Comparison of ENCODE assay signal across 18 cellular contexts in the genomic region with DNA sequence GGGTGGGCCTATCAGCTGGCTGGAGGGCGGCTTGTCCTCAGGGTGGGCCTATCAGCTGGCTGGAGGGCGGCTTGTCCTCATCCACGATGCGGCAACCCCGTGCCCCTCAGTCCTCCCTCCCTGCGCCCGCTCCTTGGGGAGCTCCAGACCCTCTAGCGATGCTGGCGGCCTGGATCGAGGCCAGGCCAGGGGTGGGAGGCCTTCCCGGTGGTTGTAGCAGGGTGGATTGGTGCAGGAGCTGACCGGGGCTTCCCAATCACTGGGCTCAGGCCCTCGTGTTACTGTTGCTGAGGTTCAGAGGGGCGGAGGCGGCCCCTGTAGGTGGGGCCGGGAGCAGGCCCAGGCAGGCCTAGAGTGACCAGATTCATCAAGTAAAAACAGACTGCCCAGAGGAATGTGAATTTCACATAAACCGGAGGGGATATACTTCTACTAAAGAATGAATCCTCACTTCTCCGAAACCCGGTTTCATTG.
DNase-seq lines count a peak whose midpoint lies in the region; ATAC-seq and TF ChIP-seq lines count a peak whose summit lies in the region.
"Had no signal": no experiment of that assay in that cellular context is flagged by ENCODE, and none has a peak within 500 bp of the region (broad histone marks: within the 10 kb centered on the region; RNA-seq: fewer than 3 reads in every experiment).

No MANE protein-coding gene starts in this region.

- TF ChIP-seq CTCF in choroid plexus epithelial cell (conservative IDR thresholded peaks at IDR 0.05; ENCODE audit: low read depth, low read length) (no peak), retinal pigment epithelial cell (conservative IDR thresholded peaks at IDR 0.05; ENCODE audit: low read depth, low read length) (no peak)

- no peak for ATAC-seq in GM19397 (IDR thresholded peaks at IDR 0.05; ENCODE audit: unreplicated experiment)
- ATAC-seq: activated T-cell treated with anti-CD3 and anti-CD28 coated beads, Interleukin-2, amount 50 U/mL, for 4 hours; body of pancreas; stimulated activated memory B cell treated with anti-CD40 and anti-IgM and Interleukin-4, amounts not matched to agents 10 μg/mL and 1 μg/mL and 100 μg/mL, for 72 hours; T-cell had no signal

- H3K4me3 ChIP-seq in choroid plexus epithelial cell (ENCODE audit: low read depth, low read length): peak overlapping the region; percentile 14
- H3K4me3 ChIP-seq in retinal pigment epithelial cell (ENCODE audit: low read length): peak overlapping the region; percentile 4
- H3K4me3 ChIP-seq: BLaER1 treated with 17β-estradiol and CSF1 and Interleukin-3, amounts not matched to agents 10 nM and 100 nM; body of pancreas; transverse colon had no signal

- peak; percentile 37 for DNase-seq in NCI-H146 (lab: John Stamatoyannopoulos, UW)
- DNase-seq in NCI-H146 treated with DMSO at 0.1 percent for 48 hours (lab: John Stamatoyannopoulos, UW; ENCODE audit: unreplicated experiment): no peak
- DNase-seq in NCI-H82 (lab: John Stamatoyannopoulos, UW): peak; percentile 85
- peak; percentile 38 for DNase-seq in choroid plexus epithelial cell (ENCODE audit: low read depth)
- no peak for DNase-seq in retinal pigment epithelial cell (ENCODE audit: low read depth)
- no peak for DNase-seq in COLO668 (lab: John Stamatoyannopoulos, UW; ENCODE audit: unreplicated experiment)
- DNase-seq in anterior cingulate cortex (lab: John Stamatoyannopoulos, UW): no peak
- DNase-seq: activated CD4-positive, alpha-beta memory T cell treated with anti-CD3 and anti-CD28 coated beads for 36 hours; activated naive CD4-positive, alpha-beta T cell treated with anti-CD3 and anti-CD28 coated beads, Interleukin-2, amount 50 U/mL, for 16 hours; activated T-cell treated with anti-CD3 and anti-CD28 coated beads, Interleukin-2, amount 50 U/mL, for 4 hours; body of pancreas; DMS 273 treated with DMSO at 0.1 percent for 48 hours; NCI-H1694 treated with DMSO at 0.1 percent for 48 hours; T-cell; transverse colon had no signal

Comparison
In these comparisons a context has a peak if more than half of its experiments do, and no peak if none do; other contexts are left out.
1. DNase-seq: peak in NCI-H146 (single experiment), NCI-H82 (single experiment) and choroid plexus epithelial cell (single experiment); none in NCI-H146 treated with DMSO at 0.1 percent for 48 hours (single experiment), retinal pigment epithelial cell (single experiment), COLO668 (single experiment) and anterior cingulate cortex (0 of 58).